8 cellular contexts compared by ENCODE assay signal in genomic region chr19:1439525-1440417, GRCh38. TPM values are rescaled to one million over a fixed set of nuclear protein-coding genes. Genes with fewer than 3 reads are reported as not detected.
DNase-seq lines count a peak whose midpoint lies in the region; ATAC-seq and TF ChIP-seq lines count a peak whose summit lies in the region.
"Not testable (repeated sequence)": the region's sequence is repeated elsewhere in the genome, so short reads cannot be mapped to it uniquely, and the experiment has no call there.

No MANE protein-coding gene starts in this region.

- BruUV-seq in OCI-LY7 (replicated peaks; lab: Mats Ljungman, UMichigan): not testable (repeated sequence)

- H3K4me3 Mint-ChIP-seq in activated CD8-positive, alpha-beta T cell treated with anti-CD3 and anti-CD28 coated beads, Interleukin-2, amount 10 ng/mL, durations not matched to agents 7 days and 5 days: peak overlapping the region; percentile 99

- 77% methylated on average over 8 of the region's 57 CpGs; no CpG with 5 or more reads in 1 of the 2 donors for WGBS in gastroesophageal sphincter (ENCODE audit: low coverage in 1 of 2), 2 donors
- WGBS in mesendoderm (ENCODE audit: extremely low coverage, insufficient coverage, low lambda C conversion rate): no CpG with 5 or more reads among the region's 57 CpGs

- not testable (repeated sequence) for H2AK5ac ChIP-seq in mesendoderm (ENCODE audit: low read length)

- not testable (repeated sequence) for H3K27me3 ChIP-seq in H7 (ENCODE audit: control insufficient read depth, insufficient read depth, low read length); gastroesophageal sphincter; mesendoderm (ENCODE audit: insufficient read depth, low read length, poor library complexity)

- peak overlapping the region; percentile 94 for H3K56ac ChIP-seq in mesendoderm (ENCODE audit: low read length)

- H3K9me3 ChIP-seq in OCI-LY7 (ENCODE audit: low read length); gastroesophageal sphincter: not testable (repeated sequence)

- H3K4me3 ChIP-seq in AG04449 (ENCODE audit: low read depth, low read length): peak overlapping the region; percentile 89
- H3K4me3 ChIP-seq in H7 (ENCODE audit: insufficient read depth, low read depth, low read length): peak overlapping the region; percentile 99
- peak overlapping the region; percentile 96 for H3K4me3 ChIP-seq in OCI-LY7 (ENCODE audit: low read depth, low read length, poor library complexity, severe bottlenecking)
- H3K4me3 ChIP-seq in cardiac fibroblast (replicated peaks in 1 of 2; ENCODE audit: low read depth in 2 of 2, low read length in 2 of 2): peak overlapping the region; percentile 76 to 90
- H3K4me3 ChIP-seq in gastroesophageal sphincter: peak overlapping the region; percentile 75 to 92
- H3K4me3 ChIP-seq in mesendoderm (ENCODE audit: low read length): peak overlapping the region; percentile 98
- peak overlapping the region; percentile 72 for H3K4me3 ChIP-seq in skeletal muscle cell (ENCODE audit: low read depth, low read length)

- not testable (repeated sequence) for ATAC-seq in activated CD8-positive, alpha-beta T cell treated with anti-CD3 and anti-CD28 coated beads, Interleukin-2, amount 10 ng/mL, durations not matched to agents 7 days and 5 days; gastroesophageal sphincter

- not testable (repeated sequence) for TF ChIP-seq CTCF in AG04449 (IDR thresholded peaks at IDR 0.05; ENCODE audit: insufficient read depth, low read length, missing control alignments); OCI-LY7 (conservative IDR thresholded peaks at IDR 0.05; ENCODE audit: low read length); cardiac fibroblast (IDR thresholded peaks at IDR 0.05; ENCODE audit: low read depth, low read length); gastroesophageal sphincter (IDR thresholded peaks at IDR 0.05)

- H3K36me3 ChIP-seq in H7 (replicated peaks; ENCODE audit: control insufficient read depth, insufficient read depth, low read length): peaks cover 20% of the 10 kb centered on the region
- H3K36me3 ChIP-seq in OCI-LY7 (ENCODE audit: insufficient read depth, low read length): peaks cover 63% of the 10 kb centered on the region
- H3K36me3 ChIP-seq in gastroesophageal sphincter: peaks cover 0 to 60% of the 10 kb centered on the region in 2 donors
- peaks cover 20% of the 10 kb centered on the region for H3K36me3 ChIP-seq in mesendoderm (ENCODE audit: control insufficient read depth, insufficient read depth, low read length)

- peaks cover 50% of the 10 kb centered on the region for H3K36me3 Mint-ChIP-seq in activated CD8-positive, alpha-beta T cell treated with anti-CD3 and anti-CD28 coated beads, Interleukin-2, amount 10 ng/mL, durations not matched to agents 7 days and 5 days (ENCODE audit: low read depth)

- peaks cover 13% of the 10 kb centered on the region for H3K79me1 ChIP-seq in mesendoderm (ENCODE audit: low read length)

- TF ChIP-seq EP300 in gastroesophageal sphincter (IDR thresholded peaks at IDR 0.05): not testable (repeated sequence)

- H2BK15ac ChIP-seq in mesendoderm (replicated peaks; ENCODE audit: low read depth): not testable (repeated sequence)

- peak overlapping the region; percentile 99 for H3K27ac Mint-ChIP-seq in activated CD8-positive, alpha-beta T cell treated with anti-CD3 and anti-CD28 coated beads, Interleukin-2, amount 10 ng/mL, durations not matched to agents 7 days and 5 days

- H2BK5ac ChIP-seq in mesendoderm (ENCODE audit: low read length): not testable (repeated sequence)

- H3K27ac ChIP-seq in OCI-LY7 (ENCODE audit: low read depth, low read length, poor library complexity, severe bottlenecking) (peak overlapping the region; percentile 68), gastroesophageal sphincter (peak overlapping the region in 2 of 4 donors; percentile 87 to 90)
- H3K27ac ChIP-seq in mesendoderm (ENCODE audit: low read depth, low read length): not testable (repeated sequence)

- DNase-seq in AG04449 (ENCODE audit: low read depth, low spot score); H7; OCI-LY7 (ENCODE audit: low spot score); activated CD8-positive, alpha-beta T cell treated with anti-CD3 and anti-CD28 coated beads, Interleukin-2, amount 10 ng/mL, durations not matched to agents 7 days and 5 days; cardiac fibroblast (ENCODE audit: low read depth in 2 of 2); mesendoderm; skeletal muscle cell (ENCODE audit: low read depth): not testable (repeated sequence)

- not testable (repeated sequence) for H3K9me3 Mint-ChIP-seq in activated CD8-positive, alpha-beta T cell treated with anti-CD3 and anti-CD28 coated beads, Interleukin-2, amount 10 ng/mL, durations not matched to agents 7 days and 5 days (ENCODE audit: insufficient read depth)

- peak overlapping the region; percentile 98 for H3K9ac ChIP-seq in mesendoderm (ENCODE audit: low read length)

- TF ChIP-seq POLR2A in gastroesophageal sphincter (IDR thresholded peaks at IDR 0.05): not testable (repeated sequence)

- not testable (repeated sequence) for H2AFZ ChIP-seq in OCI-LY7 (ENCODE audit: low read length)

- H4K8ac ChIP-seq in mesendoderm (ENCODE audit: low read depth, low read length): not testable (repeated sequence)

- H3K4me1 ChIP-seq in OCI-LY7 (ENCODE audit: insufficient read depth, low read length, poor library complexity, severe bottlenecking): peaks cover 38% of the 10 kb centered on the region
- peaks cover 0 to 34% (median 10%) of the 10 kb centered on the region in 3 donors for H3K4me1 ChIP-seq in gastroesophageal sphincter
- H3K4me1 ChIP-seq in mesendoderm (ENCODE audit: control insufficient read depth, low read depth, low read length): not testable (repeated sequence)

- not testable (repeated sequence) for H3K27me3 Mint-ChIP-seq in activated CD8-positive, alpha-beta T cell treated with anti-CD3 and anti-CD28 coated beads, Interleukin-2, amount 10 ng/mL, durations not matched to agents 7 days and 5 days (ENCODE audit: low read depth)

- H3K4me1 Mint-ChIP-seq in activated CD8-positive, alpha-beta T cell treated with anti-CD3 and anti-CD28 coated beads, Interleukin-2, amount 10 ng/mL, durations not matched to agents 7 days and 5 days (ENCODE audit: low read depth): peaks cover 40% of the 10 kb centered on the region

- H4K5ac ChIP-seq in mesendoderm (ENCODE audit: low read length): not testable (repeated sequence)

- H3K18ac ChIP-seq in mesendoderm (ENCODE audit: low read length): not testable (repeated sequence)

- H3K9me2 ChIP-seq in OCI-LY7 (ENCODE audit: insufficient read depth, low read length): not testable (repeated sequence)

- CTCF ChIA-PET in AG04449 (lab: Yijun Ruan, JAX): interaction anchor here (0.6 to 1.6 kb wide), 4 partner anchors 12 to 172 kb away, joined by 3 to 4 read pairs (median 3); no protein-coding TSS in a partner anchor
- CTCF ChIA-PET in OCI-LY7 (lab: Charles Lee; ENCODE audit: unreplicated experiment); activated CD8-positive, alpha-beta T cell treated with anti-CD3 and anti-CD28 coated beads, Interleukin-2, amount 10 ng/mL, durations not matched to agents 7 days and 5 days (lab: Charles Lee): not testable (repeated sequence)

- H3K23ac ChIP-seq in mesendoderm (ENCODE audit: low read length): peak overlapping the region; percentile 99

- H4K20me1 ChIP-seq in OCI-LY7 (ENCODE audit: insufficient read depth, low read length): peaks cover 18% of the 10 kb centered on the region

- POLR2A ChIA-PET in AG04449 (lab: Yijun Ruan, JAX) (interaction anchor here (1.6 kb wide), 1 partner anchor 13 kb away, joined by 3 read pairs; no protein-coding TSS in a partner anchor), OCI-LY7 (lab: Charles Lee) (interaction anchor here (0.6 kb wide), 1 partner anchor 387 kb away, joined by 3 read pairs; no protein-coding TSS in a partner anchor)
- POLR2A ChIA-PET in activated CD8-positive, alpha-beta T cell treated with anti-CD3 and anti-CD28 coated beads, Interleukin-2, amount 10 ng/mL, durations not matched to agents 7 days and 5 days (lab: Charles Lee): interaction anchor here (1.0 kb wide), 1 partner anchor 9 kb away, joined by 4 read pairs; no protein-coding TSS in a partner anchor

- H3K4me2 ChIP-seq in OCI-LY7 (ENCODE audit: low read length): peak overlapping the region; percentile 93
- H3K4me2 ChIP-seq in mesendoderm (ENCODE audit: low read length): peak overlapping the region; percentile 87

- H3K4ac ChIP-seq in mesendoderm (ENCODE audit: low read depth, low read length): not testable (repeated sequence)

- peaks cover 34% of the 10 kb centered on the region for H3K79me2 ChIP-seq in OCI-LY7 (ENCODE audit: insufficient read depth, low read depth, low read length)
- H3K79me2 ChIP-seq in mesendoderm (ENCODE audit: control insufficient read depth, insufficient read depth, low read length): peaks cover 29% of the 10 kb centered on the region

- intact Hi-C loops in OCI-LY7 (cut with micrococcal nuclease; ENCODE audit: unreplicated experiment): loop anchor here (5.0 kb wide), 1 partner anchor 162 kb away; the partner anchor contains the start of gene FAM174C

- H2BK120ac ChIP-seq in mesendoderm (ENCODE audit: low read depth, low read length): not testable (repeated sequence)

RNA-seq across cellular contexts. Expression of gene RPS15, which starts 1.6 kb away (rescaled TPM):
- 1,494 and 1,693 TPM in 2 replicates for total RNA-seq in H7 (2014; rRNA removed; shearing (Covaris generic))
- total RNA-seq in OCI-LY7 (2014; rRNA removed; shearing (Covaris generic)): 2,068 and 2,241 TPM in 2 replicates
- 1,654 and 1,860 TPM in 2 replicates for total RNA-seq in OCI-LY7 (2022)
- 1,000 to 10,000 TPM; 1,384 TPM for total RNA-seq in activated CD8-positive, alpha-beta T cell treated with anti-CD3 and anti-CD28 coated beads, Interleukin-2, amount 10 ng/mL, durations not matched to agents 7 days and 5 days
- total RNA-seq in gastroesophageal sphincter: 1,000 to 10,000 TPM; 1,291 to 3,466 (median 2,344) TPM
- 2,706 TPM for polyA plus RNA-seq in mesendoderm (2013, experiment 1 of 2)
- polyA plus RNA-seq in mesendoderm (2013, experiment 2 of 2): 2,673 TPM

RNA-seq across cellular contexts. Expression of gene APC2, which starts 10.2 kb away (rescaled TPM):
- total RNA-seq in H7 (2014; rRNA removed; shearing (Covaris generic)): 0.11 and 0.31 TPM in 2 replicates
- total RNA-seq in OCI-LY7 (2014; rRNA removed; shearing (Covaris generic)): 0.23 and 0.57 TPM in 2 replicates
- 2.4 and 5.5 TPM in 2 replicates for total RNA-seq in OCI-LY7 (2022)
- total RNA-seq in activated CD8-positive, alpha-beta T cell treated with anti-CD3 and anti-CD28 coated beads, Interleukin-2, amount 10 ng/mL, durations not matched to agents 7 days and 5 days: not detected
- total RNA-seq in gastroesophageal sphincter: 1 to 10 TPM in 1 of 4 donors, under 1 TPM in 3; 0.02 to 1.2 (median 0.35) TPM
- 0.03 TPM for polyA plus RNA-seq in mesendoderm (2013, experiment 1 of 2)
- polyA plus RNA-seq in mesendoderm (2013, experiment 2 of 2): 0.06 TPM

RNA-seq across cellular contexts. Expression of gene DAZAP1, which starts 32.4 kb away (rescaled TPM):
- total RNA-seq in H7 (2014; rRNA removed; shearing (Covaris generic)): 196 and 198 TPM in 2 replicates
- total RNA-seq in OCI-LY7 (2014; rRNA removed; shearing (Covaris generic)): 170 and 210 TPM in 2 replicates
- total RNA-seq in OCI-LY7 (2022): 373 and 383 TPM in 2 replicates
- total RNA-seq in activated CD8-positive, alpha-beta T cell treated with anti-CD3 and anti-CD28 coated beads, Interleukin-2, amount 10 ng/mL, durations not matched to agents 7 days and 5 days: 100 to 1,000 TPM; 264 to 270 TPM
- total RNA-seq in gastroesophageal sphincter: 10 to 100 TPM; 45.3 to 75.4 (median 64.0) TPM
- 243 TPM for polyA plus RNA-seq in mesendoderm (2013, experiment 1 of 2)
- polyA plus RNA-seq in mesendoderm (2013, experiment 2 of 2): 246 TPM

RNA-seq across cellular contexts. Expression of gene GAMT, which starts 38.4 kb away (rescaled TPM):
- 12.3 and 31.6 TPM in 2 replicates for total RNA-seq in H7 (2014; rRNA removed; shearing (Covaris generic))
- 9.7 and 14.4 TPM in 2 replicates for total RNA-seq in OCI-LY7 (2014; rRNA removed; shearing (Covaris generic))
- total RNA-seq in OCI-LY7 (2022): 17.6 and 27.5 TPM in 2 replicates
- 10 to 100 TPM; 26.2 to 26.8 TPM for total RNA-seq in activated CD8-positive, alpha-beta T cell treated with anti-CD3 and anti-CD28 coated beads, Interleukin-2, amount 10 ng/mL, durations not matched to agents 7 days and 5 days
- total RNA-seq in gastroesophageal sphincter: 10 to 100 TPM; 10.4 to 14.7 (median 10.9) TPM
- polyA plus RNA-seq in mesendoderm (2013, experiment 1 of 2): 5.3 TPM
- 6.2 TPM for polyA plus RNA-seq in mesendoderm (2013, experiment 2 of 2)

RNA-seq across cellular contexts. Expression of gene C19orf25, which starts 39.2 kb away (rescaled TPM):
- 57.2 and 75.3 TPM in 2 replicates for total RNA-seq in H7 (2014; rRNA removed; shearing (Covaris generic))
- 27.1 and 45.6 TPM in 2 replicates for total RNA-seq in OCI-LY7 (2014; rRNA removed; shearing (Covaris generic))
- total RNA-seq in OCI-LY7 (2022): 54.6 and 58.6 TPM in 2 replicates
- total RNA-seq in activated CD8-positive, alpha-beta T cell treated with anti-CD3 and anti-CD28 coated beads, Interleukin-2, amount 10 ng/mL, durations not matched to agents 7 days and 5 days: 10 to 100 TPM; 33.3 to 38.2 TPM
- 10 to 100 TPM; 20.6 to 40.0 (median 28.2) TPM for total RNA-seq in gastroesophageal sphincter
- polyA plus RNA-seq in mesendoderm (2013, experiment 1 of 2): 21.6 TPM
- polyA plus RNA-seq in mesendoderm (2013, experiment 2 of 2): 22.2 TPM
